15 cellular contexts compared by ENCODE assay signal in genomic region chr7:11332865-11333228, GRCh38.
A peak's percentile ranks its signal among the peaks of the same experiment; 100 is the strongest.
DNase-seq lines count a peak whose midpoint lies in the region; ATAC-seq and TF ChIP-seq lines count a peak whose summit lies in the region.
"Had no signal": no experiment of that assay in that cellular context is flagged by ENCODE, and none has a peak within 500 bp of the region (broad histone marks: within the 10 kb centered on the region; RNA-seq: fewer than 3 reads in every experiment).

No MANE protein-coding gene starts in this region.

- 95% methylated on average over 2 of the region's 2 CpGs for WGBS in prostate gland

- no peaks in the 10 kb centered on the region for H3K27me3 ChIP-seq in prostate gland (replicated peaks; ENCODE audit: insufficient read depth)
- H3K27me3 ChIP-seq: BLaER1 treated with 17β-estradiol and CSF1 and Interleukin-3, amounts not matched to agents 10 nM and 100 nM had no signal

- DNase-seq in DMS114 treated with DMSO at 0.1 percent for 48 hours (lab: John Stamatoyannopoulos, UW; ENCODE audit: unreplicated experiment) (no peak), cerebellum (ENCODE audit: low spot score) (no peak), prostate gland (ENCODE audit: low spot score) (no peak), omental fat pad (ENCODE audit: low spot score) (no peak)
- DNase-seq: activated B cell treated with CpG ODN at 0.5 μM for 24 hours; GM23248; IMR-90; NCI-H1694 treated with DMSO at 0.1 percent for 48 hours; stimulated activated CD4-positive, alpha-beta T cell treated with anti-CD3 and anti-CD28 coated beads, Interleukin-4, amount 100 ng/mL, for 4 hours had no signal

- no peak overlapping the region for H3K27ac ChIP-seq in prostate gland
- H3K27ac ChIP-seq: BLaER1 treated with 17β-estradiol and CSF1 and Interleukin-3, amounts not matched to agents 10 nM and 100 nM; GM23248 had no signal

- no peak for TF ChIP-seq POLR2A in prostate gland (IDR thresholded peaks at IDR 0.05)

- ATAC-seq in GM18870 (IDR thresholded peaks at IDR 0.05; ENCODE audit: unreplicated experiment), result peak; percentile 42
- peak; percentile 60 for ATAC-seq in GM21515 (IDR thresholded peaks at IDR 0.05; ENCODE audit: unreplicated experiment)
- ATAC-seq in HG02981 (IDR thresholded peaks at IDR 0.05; ENCODE audit: unreplicated experiment), result peak; percentile 55
- ATAC-seq in HG03558 (IDR thresholded peaks at IDR 0.05; ENCODE audit: extremely low read depth, unreplicated experiment), result peak; percentile 27
- ATAC-seq in omental fat pad (ENCODE audit: low FRiP score), result no peak
- ATAC-seq: SK-N-SH treated with all-trans-retinoic acid at 6 μM for 48 hours had no signal

- H3K4me1 ChIP-seq in prostate gland (replicated peaks), result no peaks in the 10 kb centered on the region

- intact Hi-C loops in prostate gland (cut with DNase I), result no loop called here

- H3K4me3 ChIP-seq in prostate gland, result no peak overlapping the region
- H3K4me3 ChIP-seq: BLaER1 treated with 17β-estradiol and CSF1 and Interleukin-3, amounts not matched to agents 10 nM and 100 nM; GM23248 had no signal

- H3K36me3 ChIP-seq in prostate gland, result no peaks in the 10 kb centered on the region
- H3K36me3 ChIP-seq: BLaER1 treated with 17β-estradiol and CSF1 and Interleukin-3, amounts not matched to agents 10 nM and 100 nM had no signal

- no peaks in the 10 kb centered on the region for H3K9me3 ChIP-seq in prostate gland
- H3K9me3 ChIP-seq: BLaER1 treated with 17β-estradiol and CSF1 and Interleukin-3, amounts not matched to agents 10 nM and 100 nM had no signal

- no peak for TF ChIP-seq CTCF in prostate gland (IDR thresholded peaks at IDR 0.05)
- no peak for TF ChIP-seq CTCF in omental fat pad (IDR thresholded peaks at IDR 0.05)
